Comparison of ENCODE assay signal across 9 cellular contexts in genomic region chr2:169363570-169364150, GRCh38. TPM values are rescaled to one million over a fixed set of nuclear protein-coding genes. Genes with fewer than 3 reads are reported as not detected.
DNase-seq lines count a peak whose midpoint lies in the region; ATAC-seq, FAIRE-seq and TF ChIP-seq lines count a peak whose summit lies in the region.
"Had no signal": no experiment of that assay in that cellular context is flagged by ENCODE, and none has a peak within 500 bp of the region (broad histone marks: within the 10 kb centered on the region; RNA-seq: fewer than 3 reads in every experiment).

No MANE protein-coding gene starts in this region.

- no peaks in the 10 kb centered on the region for H3K9me3 ChIP-seq in thoracic aorta

- H3K27me3 ChIP-seq in HL-60 (ENCODE audit: insufficient read depth, poor library complexity, severe bottlenecking) = peaks cover 54% of the 10 kb centered on the region
- H3K27me3 ChIP-seq in thoracic aorta (replicated peaks; ENCODE audit: insufficient read depth) = no peaks in the 10 kb centered on the region

- peaks cover 22 to 39% of the 10 kb centered on the region in 2 donors for H3K4me1 ChIP-seq in thoracic aorta (ENCODE audit: control insufficient read depth in 1 of 2, low read depth in 2 of 2)

- H3K36me3 Mint-ChIP-seq in activated CD4-positive, alpha-beta T cell treated with anti-CD3 and anti-CD28 coated beads, Interleukin-2, amount 10 ng/mL, durations not matched to agents 24 days and 14 days (ENCODE audit: low read depth) = no peaks in the 10 kb centered on the region
- peaks cover 4 to 8% of the 10 kb centered on the region in 2 donors for H3K36me3 Mint-ChIP-seq in naive B cell

- peak; percentile 54 for DNase-seq in NCI-H345 (lab: John Stamatoyannopoulos, UW)
- DNase-seq in NCI-H345 treated with DMSO at 0.1 percent for 48 hours (lab: John Stamatoyannopoulos, UW; ENCODE audit: unreplicated experiment) = no peak
- DNase-seq in HL-60 (ENCODE audit: low read depth in 1 of 2, low spot score in 1 of 2) = peak in 1 of 2 experiments; percentile 15
- DNase-seq in activated CD4-positive, alpha-beta T cell treated with anti-CD3 and anti-CD28 coated beads, Interleukin-2, amount 10 ng/mL, durations not matched to agents 24 days and 14 days = peak; percentile 86
- peak; percentile 34 for DNase-seq in epithelial cell of esophagus (ENCODE audit: low read depth)
- DNase-seq in naive B cell = peak; percentile 30
- no peak for DNase-seq in thoracic aorta (ENCODE audit: low spot score)
- DNase-seq in HTR-8/SVneo (ENCODE audit: insufficient read length, low spot score) = no peak

- H3K27ac Mint-ChIP-seq in activated CD4-positive, alpha-beta T cell treated with anti-CD3 and anti-CD28 coated beads, Interleukin-2, amount 10 ng/mL, durations not matched to agents 24 days and 14 days = peak overlapping the region; percentile 93
- peak overlapping the region in 4 of 6 donors; percentile 8 to 66 (median 36) for H3K27ac Mint-ChIP-seq in naive B cell

- ATAC-seq in naive B cell (ENCODE audit: low read depth in 2 of 2) = peak; percentile 62 to 63
- ATAC-seq in thoracic aorta (ENCODE audit: insufficient number of reproducible peaks, low FRiP score, low read depth) = no peak

- intact Hi-C loops in activated CD4-positive, alpha-beta T cell treated with anti-CD3 and anti-CD28 coated beads, Interleukin-2, amount 10 ng/mL, durations not matched to agents 24 days and 14 days (cut with micrococcal nuclease) = loop anchor here (5.0 to 10.0 kb wide), 4 partner anchors 114 to 1454 kb away; partner anchors contain the start of genes BBS5, GAD1 and PPIG

- no peaks in the 10 kb centered on the region for H3K36me3 ChIP-seq in thoracic aorta

- H3K27ac ChIP-seq in HL-60 (replicated peaks) = no peak overlapping the region
- H3K27ac ChIP-seq in thoracic aorta = no peak overlapping the region

- H3K4me1 Mint-ChIP-seq in activated CD4-positive, alpha-beta T cell treated with anti-CD3 and anti-CD28 coated beads, Interleukin-2, amount 10 ng/mL, durations not matched to agents 24 days and 14 days = peaks cover 34% of the 10 kb centered on the region
- H3K4me1 Mint-ChIP-seq in naive B cell = peaks cover 28 to 39% (median 34%) of the 10 kb centered on the region in 3 donors

- H3K4me3 ChIP-seq in HL-60 (replicated peaks; ENCODE audit: insufficient read depth, low read length) (peak overlapping the region; percentile 8), epithelial cell of esophagus (ENCODE audit: low read length) (peak overlapping the region; percentile 27), thoracic aorta (peak overlapping the region; percentile 79)

- no peaks in the 10 kb centered on the region for H3K9me3 Mint-ChIP-seq in activated CD4-positive, alpha-beta T cell treated with anti-CD3 and anti-CD28 coated beads, Interleukin-2, amount 10 ng/mL, durations not matched to agents 24 days and 14 days
- peaks cover 0 to 5% (median 0%) of the 10 kb centered on the region in 7 donors for H3K9me3 Mint-ChIP-seq in naive B cell

- TF ChIP-seq CTCF in HL-60 (IDR thresholded peaks at IDR 0.05; ENCODE audit: insufficient read depth, low read length) = no peak
- no peak for TF ChIP-seq CTCF in epithelial cell of esophagus (IDR thresholded peaks at IDR 0.05; ENCODE audit: insufficient read depth, low read depth, low read length, missing control alignments)
- no peak for TF ChIP-seq CTCF in thoracic aorta (IDR thresholded peaks at IDR 0.05)

- peaks cover 53% of the 10 kb centered on the region for H3K27me3 Mint-ChIP-seq in activated CD4-positive, alpha-beta T cell treated with anti-CD3 and anti-CD28 coated beads, Interleukin-2, amount 10 ng/mL, durations not matched to agents 24 days and 14 days
- peaks cover 54 to 66% (median 64%) of the 10 kb centered on the region in 3 donors for H3K27me3 Mint-ChIP-seq in naive B cell

- no peak for FAIRE-seq in HTR-8/SVneo (lab: Jason Lieb, UNC)
- FAIRE-seq: colon had no signal

- peak overlapping the region; percentile 85 for H3K4me3 Mint-ChIP-seq in activated CD4-positive, alpha-beta T cell treated with anti-CD3 and anti-CD28 coated beads, Interleukin-2, amount 10 ng/mL, durations not matched to agents 24 days and 14 days
- H3K4me3 Mint-ChIP-seq in naive B cell = peak overlapping the region; percentile 81 to 98 (median 88)

RNA-seq across cellular contexts. Expression of gene LRP2, which starts 1.3 kb away (rescaled TPM):
- total RNA-seq in activated CD4-positive, alpha-beta T cell treated with anti-CD3 and anti-CD28 coated beads, Interleukin-2, amount 10 ng/mL, durations not matched to agents 24 days and 14 days = 0.09 and 0.28 TPM in 2 replicates
- not detected for polyA plus RNA-seq in naive B cell (ENCODE audit: low read depth in 6 of 6)
- total RNA-seq in thoracic aorta = under 1 TPM; 0.07 to 0.14 TPM

Comparison
In these comparisons a context has a peak if more than half of its experiments do, and no peak if none do; other contexts are left out.
1. DNase-seq: peak in NCI-H345 (single experiment), activated CD4-positive, alpha-beta T cell treated with anti-CD3 and anti-CD28 coated beads, Interleukin-2, amount 10 ng/mL, durations not matched to agents 24 days and 14 days (single experiment), epithelial cell of esophagus (single experiment) and naive B cell (single experiment); none in NCI-H345 treated with DMSO at 0.1 percent for 48 hours (single experiment), thoracic aorta (single experiment) and HTR-8/SVneo (single experiment).
2. H3K4me3 ChIP-seq: peak in every context shown above with its lines; median percentile 79 in thoracic aorta; 27 in epithelial cell of esophagus; 8 in HL-60.